26 cellular contexts compared by ENCODE assay signal in genomic region chr16:26371349-26371869, GRCh38.
DNase-seq lines count a peak whose midpoint lies in the region; ATAC-seq, FAIRE-seq and TF ChIP-seq lines count a peak whose summit lies in the region.
"Had no signal": no experiment of that assay in that cellular context is flagged by ENCODE, and none has a peak within 500 bp of the region (broad histone marks: within the 10 kb centered on the region; RNA-seq: fewer than 3 reads in every experiment).

No MANE protein-coding gene starts in this region.

- in situ Hi-C loops in HepG2 (cut with HindIII; ENCODE audit: extremely low pct_ligation_motif_present, low pct_unique_long_range_greater_than_20kb), result no loop called here

- H3K9ac ChIP-seq in HepG2 (ENCODE audit: insufficient read depth, low read depth, low read length), result no peak overlapping the region
- H3K9ac ChIP-seq: BLaER1 treated with 17β-estradiol and CSF1 and Interleukin-3, amounts not matched to agents 10 nM and 100 nM had no signal

- H3K4me1 Mint-ChIP-seq in WTC11, result no peaks in the 10 kb centered on the region; the same call in 1 of the 2 replicates
- no peaks in the 10 kb centered on the region for H3K4me1 Mint-ChIP-seq in T-helper 17 cell
- H3K4me1 Mint-ChIP-seq: B cell had no signal

- no peaks in the 10 kb centered on the region for H3K4me1 ChIP-seq in HepG2 (ENCODE audit: insufficient read depth, low read length)
- no peaks in the 10 kb centered on the region for H3K4me1 ChIP-seq in right lobe of liver
- H3K4me1 ChIP-seq: A549; BLaER1 treated with 17β-estradiol and CSF1 and Interleukin-3, amounts not matched to agents 10 nM and 100 nM; Caco-2 had no signal

- H3K36me3 ChIP-seq in HepG2 (replicated peaks in 1 of 2; ENCODE audit: control insufficient read depth in 1 of 2, insufficient read depth in 2 of 2, low read length in 2 of 2), result no peaks in the 10 kb centered on the region
- H3K36me3 ChIP-seq in right lobe of liver, result no peaks in the 10 kb centered on the region
- H3K36me3 ChIP-seq: BLaER1 treated with 17β-estradiol and CSF1 and Interleukin-3, amounts not matched to agents 10 nM and 100 nM had no signal

- POLR2A ChIA-PET in HepG2 (lab: Yijun Ruan, JAX) (no interaction called here), WTC11 (lab: Charles Lee) (no interaction called here)

- no peak overlapping the region for H2AFZ ChIP-seq in HepG2 (ENCODE audit: low read length)

- WGBS in HepG2 (ENCODE audit: low lambda C conversion rate), result 0% methylated on average over 1 of the region's 1 CpG
- 15% methylated on average over 1 of the region's 1 CpG for WGBS in right lobe of liver (ENCODE audit: insufficient coverage, low coverage, low lambda C conversion rate, missing lambda C conversion rate)

- no peaks in the 10 kb centered on the region for H4K20me1 ChIP-seq in HepG2 (ENCODE audit: insufficient read depth, low read length)
- H4K20me1 ChIP-seq: BLaER1 treated with 17β-estradiol and CSF1 and Interleukin-3, amounts not matched to agents 10 nM and 100 nM had no signal

- H3K9me3 ChIP-seq in HepG2 (ENCODE audit: low read length) (peaks cover 55% of the 10 kb centered on the region), right lobe of liver (no peaks in the 10 kb centered on the region), T-helper 17 cell (ENCODE audit: control insufficient read depth, low read length, poor library complexity, severe bottlenecking) (no peaks in the 10 kb centered on the region)
- H3K9me3 ChIP-seq: A549, Caco-2 had no signal

- H3K27ac Mint-ChIP-seq in WTC11, result no peak overlapping the region
- no peak overlapping the region for H3K27ac Mint-ChIP-seq in T-helper 17 cell
- H3K27ac Mint-ChIP-seq: B cell; CD4-positive, alpha-beta T cell; CD8-positive, alpha-beta T cell had no signal

- H3K27me3 Mint-ChIP-seq in WTC11 (ENCODE audit: low read depth) (no peaks in the 10 kb centered on the region; the same call in 1 of the 2 replicates), T-helper 17 cell (peaks cover under 1% of the 10 kb centered on the region)

- TF ChIP-seq RAD21 in HepG2 (CRISPR knock-in tag; IDR thresholded peaks at IDR 0.05), result no peak

- no peak overlapping the region for H3K4me3 Mint-ChIP-seq in WTC11
- H3K4me3 Mint-ChIP-seq in T-helper 17 cell, result no peak overlapping the region
- H3K4me3 Mint-ChIP-seq: B cell; CD4-positive, alpha-beta T cell; CD8-positive, alpha-beta T cell had no signal

- H3K36me3 Mint-ChIP-seq in WTC11 (no peaks in the 10 kb centered on the region), T-helper 17 cell (ENCODE audit: low read depth) (no peaks in the 10 kb centered on the region)
- H3K36me3 Mint-ChIP-seq: CD8-positive, alpha-beta T cell had no signal

- TF ChIP-seq CTCF in HepG2 (CRISPR knock-in tag; IDR thresholded peaks at IDR 0.05) (no peak), right lobe of liver (IDR thresholded peaks at IDR 0.05) (no peak), WTC11 (IDR thresholded peaks at IDR 0.05) (no peak)

- DNase-seq in HepG2 (ENCODE audit: low spot score) (no peak), right lobe of liver (no peak), WTC11 (ENCODE audit: low spot score) (no peak), T-helper 17 cell (no peak)
- DNase-seq: AML-193; Caco-2; Calu3; CD4-positive, alpha-beta T cell; CD8-positive, alpha-beta T cell; DMS 273 treated with DMSO at 0.1 percent for 48 hours; DMS153; DMS53; DMS79; DND-41; EL; GDM1 had no signal

- no peak for ATAC-seq in HepG2
- no peak for ATAC-seq in right lobe of liver
- no peak for ATAC-seq in WTC11
- ATAC-seq in T-helper 17 cell, result no peak
- no peak for ATAC-seq in GM21528 (IDR thresholded peaks at IDR 0.05; ENCODE audit: low FRiP score, unreplicated experiment)
- ATAC-seq: A549; CD8-positive, alpha-beta T cell; GM12878 had no signal

- H3K27ac ChIP-seq in HepG2 (ENCODE audit: extremely low read length, insufficient read depth, low read length) (no peak overlapping the region), right lobe of liver (no peak overlapping the region)
- H3K27ac ChIP-seq: 22Rv1; A549; BLaER1 treated with 17β-estradiol and CSF1 and Interleukin-3, amounts not matched to agents 10 nM and 100 nM; C4-2B had no signal

- intact Hi-C loops in HepG2 (cut with micrococcal nuclease; ENCODE audit: unreplicated experiment) (no loop called here), right lobe of liver (cut with DNase I) (no loop called here)

- no peak for FAIRE-seq in HepG2 (lab: Jason Lieb, UNC)
- FAIRE-seq: A549, GM12878, GM12892, GM18507, GM19239 had no signal

- TF ChIP-seq POLR2A in HepG2 (IDR thresholded peaks at IDR 0.05; ENCODE audit: insufficient read depth in 1 of 2, low read depth in 2 of 2, low read length in 2 of 2) (no peak), right lobe of liver (IDR thresholded peaks at IDR 0.05) (no peak)

- H3K4me3 ChIP-seq in HepG2 (replicated peaks in 1 of 3; ENCODE audit: insufficient read depth in 1 of 3, low read depth in 2 of 3, low read length in 3 of 3) (no peak overlapping the region), right lobe of liver (no peak overlapping the region)
- H3K4me3 ChIP-seq: A549; BLaER1 treated with 17β-estradiol and CSF1 and Interleukin-3, amounts not matched to agents 10 nM and 100 nM; GM12878 had no signal

- H3K79me2 ChIP-seq in HepG2 (ENCODE audit: insufficient read depth, low read length), result no peaks in the 10 kb centered on the region

- no peak for TF ChIP-seq EP300 in HepG2 (IDR thresholded peaks at IDR 0.05; ENCODE audit: low read depth in 2 of 2, low read length in 2 of 2)
- no peak for TF ChIP-seq EP300 in HepG2 (CRISPR knock-in tag; IDR thresholded peaks at IDR 0.05; ENCODE audit: borderline replicate concordance)

- BruUV-seq in HepG2 (replicated peaks; lab: Mats Ljungman, UMichigan), result no TSS peak

- H3K27me3 ChIP-seq in HepG2 (ENCODE audit: control insufficient read depth in 1 of 2, insufficient read depth in 2 of 2, low read length in 2 of 2) (no peaks in the 10 kb centered on the region), right lobe of liver (no peaks in the 10 kb centered on the region)
- H3K27me3 ChIP-seq: BLaER1 treated with 17β-estradiol and CSF1 and Interleukin-3, amounts not matched to agents 10 nM and 100 nM had no signal

- CTCF ChIA-PET in HepG2 (lab: Yijun Ruan, JAX; ENCODE audit: low intra/inter-chr PET ratio, low total read pairs), result no interaction called here
- CTCF ChIA-PET in WTC11 (lab: Charles Lee), result no interaction called here

- peaks cover 7% of the 10 kb centered on the region for H3K9me3 Mint-ChIP-seq in WTC11
- H3K9me3 Mint-ChIP-seq: CD4-positive, alpha-beta T cell; CD8-positive, alpha-beta T cell had no signal

- H3K4me2 ChIP-seq in HepG2 (ENCODE audit: low read depth, low read length), result no peak overlapping the region
- H3K4me2 ChIP-seq: A549; BLaER1 treated with 17β-estradiol and CSF1 and Interleukin-3, amounts not matched to agents 10 nM and 100 nM had no signal

TF ChIP-seq in HepG2, 621 proteins besides CTCF, POLR2A, EP300 and RAD21:
- TF ChIP-seq TRIM22 (IDR thresholded peaks at IDR 0.05), result 0 out of 2 replicates have a peak, but pooled peaks have one; percentile 68
- no peak for TF ChIP-seq RFXANK (CRISPR knock-in tag; IDR thresholded peaks at IDR 0.05)
- TF ChIP-seq ZNF235 (CRISPR knock-in tag; IDR thresholded peaks at IDR 0.05; ENCODE audit: borderline replicate concordance), result no peak
- peak; percentile 52 for TF ChIP-seq PHB2 (IDR thresholded peaks at IDR 0.05; ENCODE audit: partially characterized antibody)
- TF ChIP-seq SAFB2 (CRISPR knock-in tag; IDR thresholded peaks at IDR 0.05; ENCODE audit: borderline replicate concordance, low read depth), result no peak
- 0 out of 2 replicates have a peak, but pooled peaks have one; percentile 71 for TF ChIP-seq PLRG1 (conservative IDR thresholded peaks at IDR 0.05)
- no peak for TF ChIP-seq HES4 (CRISPR knock-in tag; IDR thresholded peaks at IDR 0.05; ENCODE audit: borderline replicate concordance)
- TF ChIP-seq SMYD3 (CRISPR knock-in tag; IDR thresholded peaks at IDR 0.05), result no peak
- no peak for TF ChIP-seq ZSCAN22 (CRISPR knock-in tag; IDR thresholded peaks at IDR 0.05)

TF ChIP-seq in WTC11, 78 proteins besides CTCF, POLR2A, EP300 and RAD21 (continues in another document):
- no peak for TF ChIP-seq AFF4 (CRISPR knock-in tag; IDR thresholded peaks at IDR 0.05; ENCODE audit: borderline replicate concordance)
- no peak for TF ChIP-seq TEAD4 (CRISPR knock-in tag; IDR thresholded peaks at IDR 0.05)
- peak; percentile 90 for TF ChIP-seq ETV6 (CRISPR knock-in tag; IDR thresholded peaks at IDR 0.05)

Comparison
In these comparisons a context has a peak if more than half of its experiments do, and no peak if none do; other contexts are left out.
1. Of the 50 proteins assayed by ChIP-seq in both HepG2 and WTC11: peak only in HepG2: none; only in WTC11: ETV6; in both: none; in neither: 49.